24 cellular contexts compared by ENCODE assay signal in the genomic region with DNA sequence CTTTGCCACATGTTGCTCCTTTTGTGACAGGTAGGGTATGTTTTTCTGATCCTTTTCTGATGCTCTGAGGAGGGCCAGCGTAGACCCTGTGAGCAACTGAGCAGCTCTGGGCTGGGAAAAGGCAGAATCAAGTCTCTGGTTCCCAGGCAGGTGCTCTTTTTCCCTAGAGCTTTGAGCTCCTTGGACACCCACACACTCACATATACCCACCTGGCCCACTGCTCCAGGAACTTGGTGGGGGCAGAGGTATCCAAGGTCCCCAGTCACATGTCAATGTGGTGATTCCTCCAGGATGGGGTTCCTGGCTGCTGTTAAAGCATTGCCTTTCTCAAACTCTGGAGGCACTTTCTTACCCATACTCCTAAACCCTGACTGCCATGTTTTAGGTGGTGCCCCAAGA. TPM values are rescaled to one million over a fixed set of nuclear protein-coding genes. Genes with fewer than 3 reads are reported as not detected.
DNase-seq lines count a peak whose midpoint lies in the region; ATAC-seq lines count a peak whose summit lies in the region.
"Had no signal": no experiment of that assay in that cellular context is flagged by ENCODE, and none has a peak within 500 bp of the region (broad histone marks: within the 10 kb centered on the region; RNA-seq: fewer than 3 reads in every experiment).

No MANE protein-coding gene starts in this region.

- no peak for DNase-seq in CD4-positive, CD25-positive, alpha-beta regulatory T cell
- DNase-seq in CD4-positive, alpha-beta memory T cell: no peak
- DNase-seq in activated CD8-positive, alpha-beta memory T cell treated with anti-CD3 and anti-CD28 coated beads, Interleukin-2, amount 50 U/mL, for 48 hours: peak; percentile 65
- DNase-seq in islet precursor cell (peak; percentile 32), left ventricle myocardium superior (no peak), NOMO-1 treated with dmso at 0.1 percent for 144 hours (lab: John Stamatoyannopoulos, UW; ENCODE audit: unreplicated experiment) (no peak), C1 segment of cervical spinal cord (lab: John Stamatoyannopoulos, UW) (no peak)
- DNase-seq: brain microvascular endothelial cell; Caco-2; endodermal cell; KG1; MV-4-11; NCI-H1694; NCI-H69; posterior cingulate gyrus; Right ventricle myocardium superior; sigmoid colon; stimulated activated naive CD4-positive, alpha-beta T cell; trophoblast cell; WERI-Rb-1 had no signal

- no peaks in the 10 kb centered on the region for H3K9me3 Mint-ChIP-seq in CD4-positive, CD25-positive, alpha-beta regulatory T cell
- H3K9me3 Mint-ChIP-seq in CD4-positive, alpha-beta memory T cell: no peaks in the 10 kb centered on the region
- H3K9me3 Mint-ChIP-seq: endodermal cell had no signal

- H3K9me3 ChIP-seq in CD4-positive, CD25-positive, alpha-beta regulatory T cell (ENCODE audit: control insufficient read depth in 2 of 2, low read length in 2 of 2): no peaks in the 10 kb centered on the region
- no peaks in the 10 kb centered on the region for H3K9me3 ChIP-seq in CD4-positive, alpha-beta memory T cell (ENCODE audit: control insufficient read depth in 1 of 2, low read length in 2 of 2)
- H3K9me3 ChIP-seq: Caco-2, sigmoid colon had no signal

- CTCF ChIA-PET in CD4-positive, alpha-beta memory T cell (lab: Charles Lee; ENCODE audit: partially characterized antibody): interaction anchor here (1.0 to 2.7 kb wide), 4 partner anchors 10 to 58 kb away, joined by 3 to 26 read pairs (median 10); no protein-coding TSS in a partner anchor

- H3K4me3 Mint-ChIP-seq in CD4-positive, CD25-positive, alpha-beta regulatory T cell: peak overlapping the region; percentile 96 to 100 (median 98)
- peak overlapping the region; percentile 96 to 100 (median 98) for H3K4me3 Mint-ChIP-seq in CD4-positive, alpha-beta memory T cell
- H3K4me3 Mint-ChIP-seq: endodermal cell had no signal

- POLR2A ChIA-PET in CD4-positive, alpha-beta memory T cell (lab: Charles Lee; ENCODE audit: partially characterized antibody): interaction anchor here (0.7 to 33.0 kb wide), 7 partner anchors 3 to 300 kb away, joined by 3 to 1832 read pairs (median 513); partner anchors contain the start of genes CD2, CD58 and TTF2

- H3K4me3 ChIP-seq in CD4-positive, CD25-positive, alpha-beta regulatory T cell (ENCODE audit: low read depth, low read length): peak overlapping the region; percentile 100
- H3K4me3 ChIP-seq in CD4-positive, alpha-beta memory T cell (ENCODE audit: low read length in 2 of 2): peak overlapping the region; percentile 37 to 70
- H3K4me3 ChIP-seq: sigmoid colon had no signal

- H3K27me3 ChIP-seq in CD4-positive, CD25-positive, alpha-beta regulatory T cell (ENCODE audit: control insufficient read depth, insufficient read depth, low read length): no peaks in the 10 kb centered on the region
- no peaks in the 10 kb centered on the region for H3K27me3 ChIP-seq in CD4-positive, alpha-beta memory T cell (ENCODE audit: insufficient read depth, low read length)
- H3K27me3 ChIP-seq: brain microvascular endothelial cell, sigmoid colon had no signal

- intact Hi-C loops in CD4-positive, alpha-beta memory T cell (cut with micrococcal nuclease): loop anchor here (10.0 kb wide), 2 partner anchors 385 to 845 kb away; partner anchors contain the start of genes ATP1A1 and TENT5C
- intact Hi-C loops in left ventricle myocardium superior (cut with micrococcal nuclease): no loop called here

- peaks cover 41% of the 10 kb centered on the region for H3K36me3 ChIP-seq in CD4-positive, CD25-positive, alpha-beta regulatory T cell (ENCODE audit: control insufficient read depth, insufficient read depth, low read length)
- H3K36me3 ChIP-seq in CD4-positive, alpha-beta memory T cell (ENCODE audit: insufficient read depth, low read length): peaks cover 50% of the 10 kb centered on the region
- H3K36me3 ChIP-seq: brain microvascular endothelial cell, sigmoid colon, WERI-Rb-1 had no signal

- peaks cover 22 to 62% (median 47%) of the 10 kb centered on the region in 4 donors for H3K4me1 Mint-ChIP-seq in CD4-positive, CD25-positive, alpha-beta regulatory T cell
- H3K4me1 Mint-ChIP-seq in CD4-positive, alpha-beta memory T cell: peaks cover 42 to 72% (median 49%) of the 10 kb centered on the region in 4 donors

- no peaks in the 10 kb centered on the region for H3K27me3 Mint-ChIP-seq in CD4-positive, CD25-positive, alpha-beta regulatory T cell
- H3K27me3 Mint-ChIP-seq in CD4-positive, alpha-beta memory T cell: no peaks in the 10 kb centered on the region

- H3K36me3 Mint-ChIP-seq in CD4-positive, CD25-positive, alpha-beta regulatory T cell: peaks cover 78% of the 10 kb centered on the region
- peaks cover 89 to 92% of the 10 kb centered on the region in 2 donors for H3K36me3 Mint-ChIP-seq in CD4-positive, alpha-beta memory T cell

- peak overlapping the region; percentile 94 to 100 (median 96) for H3K27ac Mint-ChIP-seq in CD4-positive, CD25-positive, alpha-beta regulatory T cell
- peak overlapping the region; percentile 80 to 99 (median 89) for H3K27ac Mint-ChIP-seq in CD4-positive, alpha-beta memory T cell
- H3K27ac Mint-ChIP-seq: endodermal cell had no signal

- peaks cover 62% of the 10 kb centered on the region for H3K4me1 ChIP-seq in CD4-positive, CD25-positive, alpha-beta regulatory T cell (ENCODE audit: control insufficient read depth, insufficient read depth, low read length, poor library complexity, severe bottlenecking)
- peaks cover 54% of the 10 kb centered on the region for H3K4me1 ChIP-seq in CD4-positive, alpha-beta memory T cell (ENCODE audit: insufficient read depth, low read length)
- H3K4me1 ChIP-seq: Caco-2, sigmoid colon had no signal

- ATAC-seq in CD4-positive, CD25-positive, alpha-beta regulatory T cell (ENCODE audit: low read depth in 2 of 2): no peak
- no peak for ATAC-seq in left ventricle myocardium superior

- peak overlapping the region; percentile 89 for H3K27ac ChIP-seq in CD4-positive, CD25-positive, alpha-beta regulatory T cell (ENCODE audit: insufficient read depth, low read length, poor library complexity, severe bottlenecking)
- peak overlapping the region; percentile 88 for H3K27ac ChIP-seq in CD4-positive, alpha-beta memory T cell (ENCODE audit: low read depth, low read length)
- H3K27ac ChIP-seq: brain microvascular endothelial cell, sigmoid colon, WERI-Rb-1 had no signal

RNA-seq across cellular contexts. Expression of gene CD2, which starts 5.4 kb away (rescaled TPM):
- 192 TPM for total RNA-seq in CD4-positive, CD25-positive, alpha-beta regulatory T cell
- 100 to 1,000 TPM; 341 to 457 (median 393) TPM for polyA plus RNA-seq in CD4-positive, CD25-positive, alpha-beta regulatory T cell
- 100 to 1,000 TPM; 305 to 316 TPM for total RNA-seq in CD4-positive, alpha-beta memory T cell
- polyA plus RNA-seq in CD4-positive, alpha-beta memory T cell: 100 to 1,000 TPM; 409 to 471 TPM
- total RNA-seq in left ventricle myocardium superior: 1.7 TPM
- total RNA-seq: Caco-2, Daoy, endodermal cell, glomerular endothelial cell, OCI-LY7 had no signal
- polyA plus RNA-seq: neural cell had no signal

Comparison
In these comparisons a context has a peak if more than half of its experiments do, and no peak if none do; other contexts are left out.
1. DNase-seq: peak in activated CD8-positive, alpha-beta memory T cell treated with anti-CD3 and anti-CD28 coated beads, Interleukin-2, amount 50 U/mL, for 48 hours (single experiment) and islet precursor cell (single experiment); none in CD4-positive, CD25-positive, alpha-beta regulatory T cell (0 of 3), CD4-positive, alpha-beta memory T cell (0 of 5), left ventricle myocardium superior (single experiment), NOMO-1 treated with dmso at 0.1 percent for 144 hours (single experiment) and C1 segment of cervical spinal cord (0 of 14).
2. RNA of gene CD2, which starts 5.4 kb away (total RNA-seq): 305 to 316 TPM in CD4-positive, alpha-beta memory T cell and 192 TPM in CD4-positive, CD25-positive, alpha-beta regulatory T cell (single experiment); 1.7 TPM in left ventricle myocardium superior (single experiment); every median in the first group is over 10 times any median in the second.